ENCODE assay signal across 28 cellular contexts in the genomic region with DNA sequence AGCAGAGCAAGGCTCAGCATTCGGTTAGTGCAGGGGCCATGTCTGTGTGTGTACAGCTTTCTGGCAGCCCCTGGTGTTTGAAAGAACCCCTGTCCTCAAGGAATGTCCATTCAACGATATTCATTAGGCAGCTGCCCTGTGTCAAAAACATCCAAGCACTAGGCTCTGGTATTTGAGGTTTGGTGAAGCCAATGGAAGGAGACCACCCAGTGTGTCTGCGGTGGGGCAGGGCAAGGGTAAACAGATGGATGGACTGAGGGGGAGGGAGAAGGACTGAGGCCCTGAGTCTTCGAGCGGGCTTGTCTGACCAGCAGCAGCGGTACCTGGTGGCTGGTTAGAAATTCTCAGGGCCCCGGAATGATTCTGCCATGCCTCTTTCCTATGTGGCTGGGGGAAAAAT.
"Had no signal": no experiment of that assay in that cellular context is flagged by ENCODE, and none has a peak within 500 bp of the region (broad histone marks: within the 10 kb centered on the region; RNA-seq: fewer than 3 reads in every experiment).

No MANE protein-coding gene starts in this region.

- DNase-seq: effector CD8-positive, alpha-beta T cell; endodermal cell; foreskin fibroblast; gastrocnemius medialis; heart left ventricle; immature natural killer cell; islet precursor cell; kidney glomerular epithelial cell; left colon; left ventricle myocardium superior; lower lobe of right lung; mucosa of descending colon; naive B cell; stimulated activated CD4-positive, alpha-beta T cell treated with anti-CD3 and anti-CD28 coated beads, Interleukin-12 subunit alpha, Interleukin-12 subunit beta, amount 100 ng/mL, for 4 hours; stimulated activated CD4-positive, alpha-beta T cell treated with anti-CD3 and anti-CD28 coated beads, Interleukin-1b, Interleukin-23, amount 100 ng/mL, for 48 hours; stimulated activated CD4-positive, alpha-beta T cell treated with anti-CD3 and anti-CD28 coated beads, Interleukin-4, amount 100 ng/mL, for 1 hour; stimulated activated CD8-positive, alpha-beta memory T cell treated with anti-CD3 and anti-CD28 coated beads, Interleukin-4, amount 100 ng/mL, for 48 hours; stimulated activated naive CD4-positive, alpha-beta T cell; stimulated activated naive CD8-positive, alpha-beta T cell treated with anti-CD3 and anti-CD28 coated beads, Interleukin-15, amount 100 ng/mL, for 72 hours; transverse colon; upper lobe of right lung; uterus had no signal

- H3K79me2 ChIP-seq: hepatocyte had no signal

- H2AFZ ChIP-seq: hepatocyte had no signal

- H3K4me3 ChIP-seq: gastrocnemius medialis, heart left ventricle, hepatocyte, lower lobe of right lung, mucosa of descending colon, prostate gland, right atrium auricular region, smooth muscle cell, suprapubic skin, transverse colon, upper lobe of right lung, uterus had no signal

- H3K27ac ChIP-seq: epithelial cell of prostate, gastrocnemius medialis, heart left ventricle, hepatocyte, lower lobe of right lung, prostate gland, right atrium auricular region, suprapubic skin, transverse colon, upper lobe of right lung, uterus had no signal

- H3K4me1 ChIP-seq: gastrocnemius medialis, heart left ventricle, lower lobe of right lung, right atrium auricular region, upper lobe of right lung, uterus had no signal

- H3K36me3 ChIP-seq: gastrocnemius medialis, heart left ventricle, lower lobe of right lung, prostate gland, right atrium auricular region, suprapubic skin, transverse colon, upper lobe of right lung, uterus had no signal

- H3K27me3 ChIP-seq: hepatocyte, right atrium auricular region, transverse colon, upper lobe of right lung, uterus had no signal

- H3K9me3 ChIP-seq: gastrocnemius medialis, heart left ventricle, lower lobe of right lung, mucosa of descending colon, prostate gland, right atrium auricular region, suprapubic skin, transverse colon, upper lobe of right lung, uterus had no signal

- H3K4me2 ChIP-seq: hepatocyte, smooth muscle cell had no signal
